38 cellular contexts compared by ENCODE assay signal in genomic region chr16:83755391-83755790, GRCh38.
"Had no signal": no experiment of that assay in that cellular context is flagged by ENCODE, and none has a peak within 500 bp of the region (broad histone marks: within the 10 kb centered on the region; RNA-seq: fewer than 3 reads in every experiment).

No MANE protein-coding gene starts in this region.

- H3K4me1 Mint-ChIP-seq: activated CD4-positive, alpha-beta memory T cell treated with anti-CD3 and anti-CD28 coated beads, Interleukin-2, amount 10 ng/mL, durations not matched to agents 7 days and 5 days; activated CD4-positive, alpha-beta T cell treated with anti-CD3 and anti-CD28 coated beads for 36 hours; activated CD4-positive, alpha-beta T cell treated with anti-CD3 and anti-CD28 coated beads, Interleukin-2, amount 10 ng/mL, durations not matched to agents 7 days and 5 days; activated CD8-positive, alpha-beta memory T cell treated with anti-CD3 and anti-CD28 coated beads, Interleukin-2, amount 10 ng/mL, durations not matched to agents 7 days and 5 days; activated naive CD4-positive, alpha-beta T cell treated with anti-CD3 and anti-CD28 coated beads, Interleukin-2, amount 10 ng/mL, durations not matched to agents 7 days and 5 days; activated naive CD4-positive, alpha-beta T cell treated with anti-CD3 and anti-CD28 coated beads, Interleukin-2, amount 50 U/mL, for 24 hours; activated naive CD8-positive, alpha-beta T cell treated with anti-CD3 and anti-CD28 coated beads, Interleukin-2, amount 10 ng/mL, durations not matched to agents 7 days and 5 days; activated naive CD8-positive, alpha-beta T cell treated with anti-CD3 and anti-CD28 coated beads, Interleukin-2, amount 50 U/mL, for 24 hours; brain; central memory CD8-positive, alpha-beta T cell had no signal

- H3K27ac ChIP-seq: ascending aorta, cardiac muscle cell, VCaP had no signal

- H3K4me3 ChIP-seq: ascending aorta, cardiac muscle cell had no signal

- H3K27me3 Mint-ChIP-seq: activated naive CD4-positive, alpha-beta T cell treated with anti-CD3 and anti-CD28 coated beads, Interleukin-2, amount 10 ng/mL, durations not matched to agents 7 days and 5 days had no signal

- ATAC-seq: activated CD4-positive, alpha-beta T cell treated with anti-CD3 and anti-CD28 coated beads for 36 hours; activated CD4-positive, CD25-positive, alpha-beta regulatory T cell treated with anti-CD3 and anti-CD28 coated beads, Interleukin-2, amount 50 U/mL, for 24 hours; activated CD8-positive, alpha-beta memory T cell treated with anti-CD3 and anti-CD28 coated beads, Interleukin-2, amount 10 ng/mL, durations not matched to agents 7 days and 5 days; activated CD8-positive, alpha-beta T cell treated with anti-CD3 and anti-CD28 coated beads, Interleukin-2, amount 10 ng/mL, durations not matched to agents 7 days and 5 days; activated naive CD8-positive, alpha-beta T cell treated with anti-CD3 and anti-CD28 coated beads, Interleukin-2, amount 50 U/mL, for 24 hours had no signal

- H3K4me3 Mint-ChIP-seq: activated CD4-positive, alpha-beta memory T cell treated with anti-CD3 and anti-CD28 coated beads, Interleukin-2, amount 10 ng/mL, durations not matched to agents 7 days and 5 days; activated CD4-positive, alpha-beta T cell treated with anti-CD3 and anti-CD28 coated beads for 36 hours; activated CD4-positive, alpha-beta T cell treated with anti-CD3 and anti-CD28 coated beads, Interleukin-2, amount 10 ng/mL, durations not matched to agents 7 days and 5 days; activated CD8-positive, alpha-beta memory T cell treated with anti-CD3 and anti-CD28 coated beads, Interleukin-2, amount 10 ng/mL, durations not matched to agents 7 days and 5 days; activated CD8-positive, alpha-beta T cell treated with anti-CD3 and anti-CD28 coated beads, Interleukin-2, amount 10 ng/mL, durations not matched to agents 7 days and 5 days; activated naive CD4-positive, alpha-beta T cell treated with anti-CD3 and anti-CD28 coated beads, Interleukin-2, amount 10 ng/mL, durations not matched to agents 7 days and 5 days; activated naive CD4-positive, alpha-beta T cell treated with anti-CD3 and anti-CD28 coated beads, Interleukin-2, amount 50 U/mL, for 24 hours; activated naive CD8-positive, alpha-beta T cell; activated naive CD8-positive, alpha-beta T cell treated with anti-CD3 and anti-CD28 coated beads, Interleukin-2, amount 10 ng/mL, durations not matched to agents 7 days and 5 days; activated naive CD8-positive, alpha-beta T cell treated with anti-CD3 and anti-CD28 coated beads, Interleukin-2, amount 50 U/mL, for 24 hours; activated T-cell treated with anti-CD3 and anti-CD28 coated beads, Interleukin-2, amount 50 U/mL, for 24 hours; brain; central memory CD8-positive, alpha-beta T cell; T-helper 1 cell treated with Interleukin-12 subunit alpha and Interleukin-12 subunit beta and Interleukin-4 antibody, amounts not matched to agents 30 μg/mL and 1 μg/mL, for 36 hours; T-helper 2 cell treated with Interferon-gamma antibody and Interleukin-4, amounts not matched to agents 5 μg/mL and 100 μg/mL, for 36 hours had no signal

- H3K36me3 ChIP-seq: cardiac muscle cell had no signal

- FAIRE-seq: bronchial epithelial cell, TTC549 had no signal

- H3K27me3 ChIP-seq: ascending aorta, cardiac muscle cell had no signal

- H3K9me3 Mint-ChIP-seq: activated naive CD4-positive, alpha-beta T cell treated with anti-CD3 and anti-CD28 coated beads, Interleukin-2, amount 10 ng/mL, durations not matched to agents 7 days and 5 days had no signal

- H3K27ac Mint-ChIP-seq: activated CD4-positive, alpha-beta memory T cell treated with anti-CD3 and anti-CD28 coated beads, Interleukin-2, amount 10 ng/mL, durations not matched to agents 7 days and 5 days; activated CD4-positive, alpha-beta T cell treated with anti-CD3 and anti-CD28 coated beads for 36 hours; activated CD4-positive, alpha-beta T cell treated with anti-CD3 and anti-CD28 coated beads, Interleukin-2, amount 10 ng/mL, durations not matched to agents 7 days and 5 days; activated CD8-positive, alpha-beta memory T cell treated with anti-CD3 and anti-CD28 coated beads, Interleukin-2, amount 10 ng/mL, durations not matched to agents 7 days and 5 days; activated CD8-positive, alpha-beta T cell treated with anti-CD3 and anti-CD28 coated beads, Interleukin-2, amount 10 ng/mL, durations not matched to agents 7 days and 5 days; activated naive CD4-positive, alpha-beta T cell treated with anti-CD3 and anti-CD28 coated beads, Interleukin-2, amount 10 ng/mL, durations not matched to agents 7 days and 5 days; activated naive CD4-positive, alpha-beta T cell treated with anti-CD3 and anti-CD28 coated beads, Interleukin-2, amount 50 U/mL, for 24 hours; activated naive CD8-positive, alpha-beta T cell; activated naive CD8-positive, alpha-beta T cell treated with anti-CD3 and anti-CD28 coated beads, Interleukin-2, amount 10 ng/mL, durations not matched to agents 7 days and 5 days; activated naive CD8-positive, alpha-beta T cell treated with anti-CD3 and anti-CD28 coated beads, Interleukin-2, amount 50 U/mL, for 24 hours; activated T-cell treated with anti-CD3 and anti-CD28 coated beads, Interleukin-2, amount 50 U/mL, for 24 hours; activated T-helper 2 cell treated with anti-CD3 and anti-CD28 coated beads, Interferon-gamma antibody, Interleukin-2, Interleukin-4, amounts not matched to agents 10 μg/mL and 5 μg/mL and 100 μg/mL, durations not matched to agents 14 hours and 24 hours and 36 hours; brain; T-helper 1 cell treated with Interleukin-12 subunit alpha and Interleukin-12 subunit beta and Interleukin-4 antibody, amounts not matched to agents 30 μg/mL and 1 μg/mL, for 36 hours; T-helper 2 cell treated with Interferon-gamma antibody and Interleukin-4, amounts not matched to agents 5 μg/mL and 100 μg/mL, for 36 hours had no signal

- H3K36me3 Mint-ChIP-seq: activated CD8-positive, alpha-beta memory T cell treated with anti-CD3 and anti-CD28 coated beads, Interleukin-2, amount 10 ng/mL, durations not matched to agents 7 days and 5 days; activated naive CD4-positive, alpha-beta T cell treated with anti-CD3 and anti-CD28 coated beads, Interleukin-2, amount 10 ng/mL, durations not matched to agents 7 days and 5 days; activated naive CD8-positive, alpha-beta T cell; activated naive CD8-positive, alpha-beta T cell treated with anti-CD3 and anti-CD28 coated beads, Interleukin-2, amount 10 ng/mL, durations not matched to agents 7 days and 5 days; brain had no signal

- DNase-seq: activated CD4-positive, alpha-beta memory T cell treated with anti-CD3 and anti-CD28 coated beads, Interleukin-2, amount 10 ng/mL, durations not matched to agents 7 days and 5 days; activated CD4-positive, alpha-beta T cell treated with anti-CD3 and anti-CD28 coated beads for 1 hour; activated CD4-positive, alpha-beta T cell treated with anti-CD3 and anti-CD28 coated beads for 36 hours; activated CD4-positive, alpha-beta T cell treated with anti-CD3 and anti-CD28 coated beads for 48 hours; activated CD4-positive, alpha-beta T cell treated with anti-CD3 and anti-CD28 coated beads, Interleukin-2, amount 10 ng/mL, durations not matched to agents 7 days and 5 days; activated CD4-positive, alpha-beta T cell treated with anti-CD3 and anti-CD28 coated beads, Interleukin-2, amount 50 U/mL, for 48 hours; activated CD4-positive, CD25-positive, alpha-beta regulatory T cell; activated CD8-positive, alpha-beta memory T cell treated with anti-CD3 and anti-CD28 coated beads for 24 hours; activated CD8-positive, alpha-beta memory T cell treated with anti-CD3 and anti-CD28 coated beads, Interleukin-2, amount 10 ng/mL, durations not matched to agents 7 days and 5 days; activated CD8-positive, alpha-beta memory T cell treated with anti-CD3 and anti-CD28 coated beads, Interleukin-2, amount 50 U/mL, for 48 hours; activated CD8-positive, alpha-beta T cell treated with anti-CD3 and anti-CD28 coated beads, Interleukin-2, amount 10 ng/mL, durations not matched to agents 7 days and 5 days; activated effector memory CD4-positive, alpha-beta T cell treated with Interleukin-2 at 50 U/mL for 16 hours; activated gamma-delta T cell; activated naive CD4-positive, alpha-beta T cell treated with anti-CD3 and anti-CD28 coated beads, Interleukin-2, amount 10 ng/mL, durations not matched to agents 7 days and 5 days; activated naive CD4-positive, alpha-beta T cell treated with Interleukin-2 at 50 U/mL for 16 hours; activated naive CD8-positive, alpha-beta T cell treated with anti-CD3 and anti-CD28 coated beads, Interleukin-2, amount 10 ng/mL, durations not matched to agents 7 days and 5 days; activated naive CD8-positive, alpha-beta T cell treated with anti-CD3 and anti-CD28 coated beads, Interleukin-2, amount 50 U/mL, for 24 hours; activated T-cell treated with anti-CD3 and anti-CD28 coated beads, Interleukin-2, amount 50 U/mL, for 24 hours; activated T-cell treated with anti-CD3 and anti-CD28 coated beads, Interleukin-2, amount 50 U/mL, for 48 hours; amygdala; anterior cingulate cortex; caudate nucleus; T-helper 1 cell; T-helper 2 cell; T-helper 9 cell had no signal

- H3K4me1 ChIP-seq: ascending aorta had no signal
